ENCODE assay signal across 8 cellular contexts in genomic region chr19:33177417-33177976, GRCh38. TPM values are rescaled to one million over a fixed set of nuclear protein-coding genes. Genes with fewer than 3 reads are reported as not detected.
DNase-seq lines count a peak whose midpoint lies in the region; ATAC-seq and TF ChIP-seq lines count a peak whose summit lies in the region.

No MANE protein-coding gene starts in this region.

- H3K36me3 ChIP-seq in SU-DHL-6 (ENCODE audit: low read length) (no peaks in the 10 kb centered on the region), neutrophil (no peaks in the 10 kb centered on the region)

- no peaks in the 10 kb centered on the region for H3F3A ChIP-seq in SU-DHL-6 (ENCODE audit: insufficient read depth)

- ATAC-seq in HG03196 (IDR thresholded peaks at IDR 0.05; ENCODE audit: unreplicated experiment), result peak; percentile 18

- H3K9ac ChIP-seq in SU-DHL-6 (ENCODE audit: low read length), result peak overlapping the region; percentile 92

- POLR2A ChIA-PET in AG04450 (lab: Yijun Ruan, JAX), result interaction anchor here (0.6 to 1.5 kb wide), 5 partner anchors 25 to 1500 kb away, joined by 3 to 12 read pairs (median 5); partner anchors contain the start of genes KCTD15 and ZNF302

- no peaks in the 10 kb centered on the region for H3K9me2 ChIP-seq in SU-DHL-6 (replicated peaks; ENCODE audit: insufficient read depth, low read length)

- peak overlapping the region; percentile 59 for H3K4me2 ChIP-seq in SU-DHL-6 (ENCODE audit: low read depth, low read length, poor library complexity, severe bottlenecking)

- CTCF ChIA-PET in AG04450 (lab: Charles Lee), result interaction anchor here (0.6 to 4.3 kb wide), 9 partner anchors 25 to 594 kb away, joined by 3 to 29 read pairs (median 3); no protein-coding TSS in a partner anchor

- no peaks in the 10 kb centered on the region for H3K9me3 ChIP-seq in AG04450 (ENCODE audit: control insufficient read depth, insufficient read depth, low read length)
- no peaks in the 10 kb centered on the region for H3K9me3 ChIP-seq in SU-DHL-6 (ENCODE audit: insufficient read depth, low read length)
- no peaks in the 10 kb centered on the region for H3K9me3 ChIP-seq in neutrophil

- H3K27ac ChIP-seq in AG04450 (ENCODE audit: low read depth, low read length) (peak overlapping the region; percentile 57), SU-DHL-6 (ENCODE audit: low read depth, low read length) (no peak overlapping the region), epithelial cell of prostate (peak overlapping the region; percentile 32), neutrophil (peak overlapping the region; percentile 94)

- H3K4me1 ChIP-seq in neutrophil (ENCODE audit: control insufficient read depth in 1 of 2, insufficient read depth in 1 of 2, low read depth in 1 of 2, low read length in 1 of 2), result peaks cover 53 to 62% of the 10 kb centered on the region in 2 experiments

- no peaks in the 10 kb centered on the region for H3K79me2 ChIP-seq in SU-DHL-6 (ENCODE audit: insufficient read depth, low read length)

- H2AFZ ChIP-seq in SU-DHL-6 (ENCODE audit: low read depth, low read length, severe bottlenecking), result peak overlapping the region; percentile 21

- H3K4me3 ChIP-seq in AG04450 (ENCODE audit: low read depth, low read length) (peak overlapping the region; percentile 56), SU-DHL-6 (ENCODE audit: insufficient read depth, low read length, poor library complexity, severe bottlenecking) (peak overlapping the region; percentile 49), neutrophil (ENCODE audit: low read depth in 1 of 2, low read length in 1 of 2) (peak overlapping the region; percentile 84 to 97)

- H3K27me3 ChIP-seq in AG04450 (ENCODE audit: control insufficient read depth, insufficient read depth, low read length), result peaks cover 3% of the 10 kb centered on the region
- H3K27me3 ChIP-seq in SU-DHL-6 (ENCODE audit: low read length), result no peaks in the 10 kb centered on the region
- H3K27me3 ChIP-seq in neutrophil, result no peaks in the 10 kb centered on the region

- H4K20me1 ChIP-seq in SU-DHL-6 (ENCODE audit: low read depth, low read length), result no peaks in the 10 kb centered on the region

- no peak for DNase-seq in AG04450 (ENCODE audit: low read depth, low spot score)
- DNase-seq in GM10266 (ENCODE audit: extremely low spot score), result peak; percentile 62
- DNase-seq in epithelial cell of prostate (ENCODE audit: low read depth, low spot score), result no peak
- no peak for DNase-seq in NCI-H2081 treated with DMSO at 0.1 percent for 48 hours (lab: John Stamatoyannopoulos, UW)
- DNase-seq in NCI-H1436 treated with DMSO at 0.1 percent for 48 hours (lab: John Stamatoyannopoulos, UW), result no peak

- TF ChIP-seq CTCF in AG04450 (IDR thresholded peaks at IDR 0.05; ENCODE audit: low read depth, low read length), result peak; percentile 60
- TF ChIP-seq CTCF in GM10266 (IDR thresholded peaks at IDR 0.05; ENCODE audit: control insufficient read depth, insufficient read depth, low read depth, missing control alignments), result peak; percentile 25
- no peak for TF ChIP-seq CTCF in SU-DHL-6 (IDR thresholded peaks at IDR 0.05; ENCODE audit: insufficient read depth, low read length, poor library complexity, severe bottlenecking)
- TF ChIP-seq CTCF in neutrophil (IDR thresholded peaks at IDR 0.05), result peak; percentile 66

RNA-seq across cellular contexts. Expression of gene LRP3, which starts 16.6 kb away (rescaled TPM):
- polyA plus RNA-seq in AG04450 (2011; rRNA removed), result 9.5 and 15.8 TPM in 2 replicates
- polyA minus RNA-seq in AG04450 (2011; rRNA and poly(A)+ RNA removed), result 3.9 and 4.3 TPM in 2 replicates

RNA-seq across cellular contexts. Expression of gene WDR88, which starts 45.6 kb away (rescaled TPM):
- not detected in 2 replicates for polyA plus RNA-seq in AG04450 (2011; rRNA removed)
- polyA minus RNA-seq in AG04450 (2011; rRNA and poly(A)+ RNA removed), result not detected in 2 replicates

RNA-seq across cellular contexts. Expression of gene SLC7A10, which starts 48.2 kb away (rescaled TPM):
- polyA plus RNA-seq in AG04450 (2011; rRNA removed), result not detected in 2 replicates
- not detected in 2 replicates for polyA minus RNA-seq in AG04450 (2011; rRNA and poly(A)+ RNA removed)
